26 cellular contexts compared by ENCODE assay signal in genomic region chr14:67483599-67484270, GRCh38. TPM values are rescaled to one million over a fixed set of nuclear protein-coding genes. Genes with fewer than 3 reads are reported as not detected.
DNase-seq lines count a peak whose midpoint lies in the region; ATAC-seq and TF ChIP-seq lines count a peak whose summit lies in the region.
"Had no signal": no experiment of that assay in that cellular context is flagged by ENCODE, and none has a peak within 500 bp of the region (broad histone marks: within the 10 kb centered on the region; RNA-seq: fewer than 3 reads in every experiment).

No MANE protein-coding gene starts in this region.

- peaks cover 37% of the 10 kb centered on the region for H3K4me1 ChIP-seq in CD8-positive, alpha-beta memory T cell (ENCODE audit: insufficient read depth, low read length)
- H3K4me1 ChIP-seq in IMR-90 (ENCODE audit: control insufficient read depth, insufficient read depth, low read length) (no peaks in the 10 kb centered on the region), right atrium auricular region (peaks cover 0 to 39% of the 10 kb centered on the region in 2 donors), gastrocnemius medialis (peaks cover 18 to 19% of the 10 kb centered on the region in 2 donors)
- H3K4me1 ChIP-seq: body of pancreas, sigmoid colon had no signal

- no peaks in the 10 kb centered on the region for H3K9me1 ChIP-seq in IMR-90 (ENCODE audit: insufficient read depth, low read length)

- H3K27ac Mint-ChIP-seq in CD8-positive, alpha-beta memory T cell = peak overlapping the region in 5 of 8 donors; percentile 22 to 94 (median 75)
- H3K27ac Mint-ChIP-seq: stimulated activated memory B cell treated with anti-CD40 and anti-IgM and Interleukin-4, amounts not matched to agents 10 μg/mL and 1 μg/mL and 100 μg/mL, for 72 hours; WTC11 had no signal

- 40% methylated on average over 3 of the region's 7 CpGs; no CpG with 5 or more reads in 1 of the 2 experiments for WGBS in IMR-90 (ENCODE audit: extremely low coverage in 2 of 2, insufficient read length in 1 of 2), 2 experiments

- H2AFZ ChIP-seq in IMR-90 (replicated peaks; ENCODE audit: low read length, poor library complexity) = peak overlapping the region; percentile 49

- H3K27me3 Mint-ChIP-seq in CD8-positive, alpha-beta memory T cell = no peaks in the 10 kb centered on the region
- H3K27me3 Mint-ChIP-seq: naive B cell; stimulated activated memory B cell treated with anti-CD40 and anti-IgM and Interleukin-4, amounts not matched to agents 10 μg/mL and 1 μg/mL and 100 μg/mL, for 72 hours had no signal

- no peak overlapping the region for H2AK5ac ChIP-seq in IMR-90 (ENCODE audit: low read depth, low read length)

- POLR2A ChIA-PET in CD8-positive, alpha-beta memory T cell (lab: Charles Lee) = no interaction called here
- POLR2A ChIA-PET in IMR-90 (lab: Charles Lee; ENCODE audit: unreplicated experiment) = no interaction called here

- no peak overlapping the region for H2BK20ac ChIP-seq in IMR-90 (ENCODE audit: low read depth, low read length)

- no peaks in the 10 kb centered on the region for H3K79me1 ChIP-seq in IMR-90 (ENCODE audit: low read depth in 1 of 2, low read length in 2 of 2)

- H3K4me1 Mint-ChIP-seq in CD8-positive, alpha-beta memory T cell = peaks cover 61 to 88% (median 63%) of the 10 kb centered on the region in 3 donors
- H3K4me1 Mint-ChIP-seq: WTC11 had no signal

- no peak overlapping the region for H4K91ac ChIP-seq in IMR-90 (ENCODE audit: insufficient read depth, low read depth, low read length)

- no peak overlapping the region for H3K27ac ChIP-seq in CD8-positive, alpha-beta memory T cell (ENCODE audit: low read depth, low read length)
- no peak overlapping the region for H3K27ac ChIP-seq in IMR-90 (ENCODE audit: insufficient read depth, low read length)
- H3K27ac ChIP-seq in right atrium auricular region = peak overlapping the region; percentile 76 to 81
- peak overlapping the region in 3 of 4 donors; percentile 10 to 40 (median 25) for H3K27ac ChIP-seq in gastrocnemius medialis
- H3K27ac ChIP-seq: body of pancreas, esophagus squamous epithelium, HL-60, ovary, sigmoid colon had no signal

- no peak overlapping the region for H2AK9ac ChIP-seq in IMR-90 (replicated peaks; ENCODE audit: low read depth, low read length, poor library complexity)

- no peaks in the 10 kb centered on the region for H4K20me1 ChIP-seq in IMR-90 (ENCODE audit: insufficient read depth, low read length)

- H2BK120ac ChIP-seq in IMR-90 (ENCODE audit: low read depth, low read length) = no peak overlapping the region

- CTCF ChIA-PET in CD8-positive, alpha-beta memory T cell (lab: Charles Lee) = no interaction called here
- CTCF ChIA-PET in IMR-90 (lab: Yijun Ruan, JAX) = no interaction called here

- no peaks in the 10 kb centered on the region for H3K27me3 ChIP-seq in CD8-positive, alpha-beta memory T cell (ENCODE audit: insufficient read depth, low read length, poor library complexity, severe bottlenecking)
- H3K27me3 ChIP-seq in IMR-90 (ENCODE audit: control insufficient read depth, insufficient read depth, low read length) (peaks cover 34% of the 10 kb centered on the region), right atrium auricular region (no peaks in the 10 kb centered on the region), gastrocnemius medialis (no peaks in the 10 kb centered on the region)
- H3K27me3 ChIP-seq: body of pancreas, esophagus squamous epithelium, MG63, ovary, sigmoid colon had no signal

- dilution Hi-C loops in IMR-90 (cut with HindIII; ENCODE audit: low sequenced_read_pairs, unreplicated experiment) = no loop called here

- intact Hi-C loops in IMR-90 (cut with micrococcal nuclease) (no loop called here), gastrocnemius medialis (cut with DNase I; ENCODE audit: low total_unique reads) (no loop called here)

- H3K9ac ChIP-seq in IMR-90 (ENCODE audit: low read depth, low read length) = no peak overlapping the region

- in situ Hi-C loops in IMR-90 (cut with MboI; ENCODE audit: low sequenced_read_pairs) (no loop called here), gastrocnemius medialis (cut with MboI; ENCODE audit: low sequenced_read_pairs in 4 of 4) (no loop called here)

- no peak overlapping the region for H2BK15ac ChIP-seq in IMR-90 (ENCODE audit: low read depth, low read length)

- H4K5ac ChIP-seq in IMR-90 (ENCODE audit: low read depth, low read length) = no peak overlapping the region

- peaks cover 31% of the 10 kb centered on the region for H3K36me3 ChIP-seq in CD8-positive, alpha-beta memory T cell (ENCODE audit: insufficient read depth, low read length)
- H3K36me3 ChIP-seq in IMR-90 (ENCODE audit: control insufficient read depth, insufficient read depth, low read length) = no peaks in the 10 kb centered on the region
- no peaks in the 10 kb centered on the region for H3K36me3 ChIP-seq in right atrium auricular region
- no peaks in the 10 kb centered on the region for H3K36me3 ChIP-seq in gastrocnemius medialis
- H3K36me3 ChIP-seq: esophagus squamous epithelium, MG63, ovary, sigmoid colon had no signal

- H4K8ac ChIP-seq in IMR-90 (ENCODE audit: low read depth in 2 of 2, low read length in 2 of 2) = no peak overlapping the region

- no TSS peak for BruUV-seq in IMR-90 (replicated peaks; lab: Mats Ljungman, UMichigan)

- no peak for TF ChIP-seq CTCF in IMR-90 (conservative IDR thresholded peaks at IDR 0.05; ENCODE audit: low read depth, low read length)
- no peak for TF ChIP-seq CTCF in right atrium auricular region (IDR thresholded peaks at IDR 0.05)
- TF ChIP-seq CTCF in gastrocnemius medialis (IDR thresholded peaks at IDR 0.05 in 4 of 5, conservative IDR thresholded peaks at IDR 0.05 in 1 of 5) = no peak

- H3K56ac ChIP-seq in IMR-90 (ENCODE audit: extremely low read depth, insufficient read depth, low read length) = no peak overlapping the region

- H3K4ac ChIP-seq in IMR-90 (ENCODE audit: low read depth, low read length) = no peak overlapping the region

- no peak overlapping the region for H3K14ac ChIP-seq in IMR-90 (replicated peaks; ENCODE audit: low read depth, low read length)

- no peak for DNase-seq in CD8-positive, alpha-beta memory T cell
- DNase-seq in IMR-90 (no peak), right atrium auricular region (ENCODE audit: low spot score) (no peak), gastrocnemius medialis (no peak), HUDEP-2 (lab: John Stamatoyannopoulos, UW; ENCODE audit: unreplicated experiment in 76 of 76) (no peak), HT-29 (ENCODE audit: low spot score) (no peak), T-helper 9 cell (no peak)
- DNase-seq: activated CD4-positive, alpha-beta T cell treated with anti-CD3 and anti-CD28 coated beads, Interleukin-2, amount 50 U/mL, for 48 hours; activated CD8-positive, alpha-beta memory T cell treated with anti-CD3 and anti-CD28 coated beads, Interleukin-2, amount 50 U/mL, for 48 hours; activated effector memory CD4-positive, alpha-beta T cell treated with anti-CD3 and anti-CD28 coated beads, Interleukin-2, amount 50 U/mL, for 16 hours; body of pancreas; DMS79 treated with DMSO at 0.1 percent for 48 hours; esophagus squamous epithelium; GOT3; kidney glomerular epithelial cell; mesenchymal stem cell; MG63; naive B cell; NCI-H1436 treated with DMSO at 0.1 percent for 48 hours; NCI-H524 treated with DMSO at 0.1 percent for 48 hours; ovary; sigmoid colon had no signal

- TF ChIP-seq RAD21 in IMR-90 (IDR thresholded peaks at IDR 0.05; ENCODE audit: low read length) = no peak

- H2BK5ac ChIP-seq in IMR-90 (ENCODE audit: low read depth, low read length, poor library complexity, severe bottlenecking) = no peak overlapping the region

- no peaks in the 10 kb centered on the region for H3K9me3 ChIP-seq in CD8-positive, alpha-beta memory T cell (ENCODE audit: low read length)
- no peaks in the 10 kb centered on the region for H3K9me3 ChIP-seq in IMR-90 (ENCODE audit: control insufficient read depth, insufficient read depth, low read length)
- no peaks in the 10 kb centered on the region for H3K9me3 ChIP-seq in right atrium auricular region
- no peaks in the 10 kb centered on the region for H3K9me3 ChIP-seq in gastrocnemius medialis
- H3K9me3 ChIP-seq: body of pancreas, esophagus squamous epithelium, MG63, ovary, sigmoid colon had no signal

- peak overlapping the region in 1 of 7 donors; percentile 20 for H3K4me3 Mint-ChIP-seq in CD8-positive, alpha-beta memory T cell
- H3K4me3 Mint-ChIP-seq: stimulated activated memory B cell treated with anti-CD40 and anti-IgM and Interleukin-4, amounts not matched to agents 10 μg/mL and 1 μg/mL and 100 μg/mL, for 72 hours; WTC11 had no signal

- no peak overlapping the region for H3K18ac ChIP-seq in IMR-90 (ENCODE audit: low read depth, low read length)

- H3K36me3 Mint-ChIP-seq in CD8-positive, alpha-beta memory T cell = peaks cover 3 to 84% (median 15%) of the 10 kb centered on the region in 3 donors

- ATAC-seq in IMR-90 (ENCODE audit: low read depth) = no peak
- peak; percentile 11 to 43 for ATAC-seq in gastrocnemius medialis
- ATAC-seq: body of pancreas; SK-N-SH treated with all-trans-retinoic acid at 6 μM for 48 hours; stimulated activated memory B cell treated with anti-CD40 and anti-IgM and Interleukin-4, amounts not matched to agents 10 μg/mL and 1 μg/mL and 100 μg/mL, for 72 hours; WTC11 had no signal

- H3K9me3 Mint-ChIP-seq in CD8-positive, alpha-beta memory T cell = no peaks in the 10 kb centered on the region
- H3K9me3 Mint-ChIP-seq: naive B cell; stimulated activated memory B cell treated with anti-CD40 and anti-IgM and Interleukin-4, amounts not matched to agents 10 μg/mL and 1 μg/mL and 100 μg/mL, for 72 hours; WTC11 had no signal

- no peak overlapping the region for H3K23ac ChIP-seq in IMR-90 (ENCODE audit: low read depth, low read length)

- H3K4me3 ChIP-seq in CD8-positive, alpha-beta memory T cell (ENCODE audit: low read length) = no peak overlapping the region
- H3K4me3 ChIP-seq in IMR-90 (ENCODE audit: insufficient read depth, low read depth, low read length) (no peak overlapping the region), right atrium auricular region (no peak overlapping the region), gastrocnemius medialis (no peak overlapping the region)
- H3K4me3 ChIP-seq: body of pancreas, esophagus squamous epithelium, MG63, ovary, sigmoid colon had no signal

- TF ChIP-seq POLR2A in IMR-90 (IDR thresholded peaks at IDR 0.05; ENCODE audit: low read depth, low read length) (no peak), gastrocnemius medialis (IDR thresholded peaks at IDR 0.05) (no peak)

- no peak overlapping the region for H3K4me2 ChIP-seq in IMR-90 (ENCODE audit: low read depth, low read length)

RNA-seq across cellular contexts. Expression of gene TMEM229B, which starts 4.8 kb away (rescaled TPM):
- 1 to 10 TPM; 3.2 to 4.4 TPM for total RNA-seq in CD8-positive, alpha-beta memory T cell
- 34.4 TPM for polyA plus RNA-seq in CD8-positive, alpha-beta memory T cell
- total RNA-seq in IMR-90 (2012; rRNA removed) = under 0.01 TPM in 1 of 2 replicates, not detected in the other
- 0.06 TPM in 1 of 2 replicates, not detected in the other for polyA plus RNA-seq in IMR-90 (2012; rRNA removed)
- 0.03 and 0.15 TPM in 2 replicates for polyA plus RNA-seq in IMR-90 (2012; cell fraction: cytosol; rRNA removed)
- 0.01 and 0.03 TPM in 2 replicates for polyA plus RNA-seq in IMR-90 (2012; cell fraction: nucleus; rRNA removed; ENCODE audit: low replicate concordance)
- total RNA-seq in right atrium auricular region = 1 to 10 TPM; 1.3 to 2.9 TPM
- 1 to 10 TPM in 1 of 4 donors, under 1 TPM in 2, not detected in 1; 0.07 to 3.3 (median 0.20) TPM for total RNA-seq in gastrocnemius medialis
- 0.08 and 0.15 TPM in 2 replicates for total RNA-seq in HT-29 (2014; rRNA removed; shearing (Covaris generic))

RNA-seq across cellular contexts. Expression of gene PLEKHH1, which starts 49.4 kb away (rescaled TPM):
- under 1 TPM; 0.77 to 0.86 TPM for total RNA-seq in CD8-positive, alpha-beta memory T cell
- not detected for polyA plus RNA-seq in CD8-positive, alpha-beta memory T cell
- total RNA-seq in IMR-90 (2012; rRNA removed) = under 0.01 TPM in 2 replicates
- 0.34 and 0.37 TPM in 2 replicates for polyA plus RNA-seq in IMR-90 (2012; rRNA removed)
- 0.06 and 0.07 TPM in 2 replicates for polyA plus RNA-seq in IMR-90 (2012; cell fraction: cytosol; rRNA removed)
- 1.2 and 1.6 TPM in 2 replicates for polyA plus RNA-seq in IMR-90 (2012; cell fraction: nucleus; rRNA removed; ENCODE audit: low replicate concordance)
- 1 to 10 TPM; 2.3 to 5.3 TPM for total RNA-seq in right atrium auricular region
- 1 to 10 TPM in 3 of 4 donors, under 1 TPM in 1; 0.75 to 3.4 (median 2.5) TPM for total RNA-seq in gastrocnemius medialis
- 11.0 and 12.7 TPM in 2 replicates for total RNA-seq in HT-29 (2014; rRNA removed; shearing (Covaris generic))

Comparison
In these comparisons a context has a peak if more than half of its experiments do, and no peak if none do; other contexts are left out.
1. H3K27ac ChIP-seq: peak in right atrium auricular region (2 of 2) and gastrocnemius medialis (3 of 4); none in CD8-positive, alpha-beta memory T cell (single experiment) and IMR-90 (single experiment).